Comparison of ENCODE assay signal across 1 cellular context in the genomic region with DNA sequence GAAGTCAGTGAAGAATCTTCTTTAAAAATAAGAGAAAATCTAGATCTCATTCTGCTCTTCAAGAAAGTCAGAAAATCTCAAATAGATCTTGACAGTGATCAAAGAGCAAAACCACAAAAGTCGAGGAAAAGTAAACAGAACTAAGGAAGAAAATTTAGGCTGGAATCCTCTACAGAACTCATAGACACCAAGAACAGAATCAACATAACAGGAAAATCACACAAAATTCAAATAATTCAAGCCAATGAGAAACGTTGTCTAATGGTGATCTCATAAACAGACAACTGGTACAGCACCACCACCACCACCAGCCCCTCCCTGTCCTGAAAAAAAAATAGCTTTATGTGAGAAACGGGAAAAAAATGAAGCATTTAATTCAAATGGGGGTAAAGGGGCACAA.
TF ChIP-seq lines count a peak whose summit lies in the region.

No MANE protein-coding gene starts in this region.

TF ChIP-seq in endothelial cell of umbilical vein, 7 proteins besides CTCF, POLR2A, EP300 and RAD21:
- TF ChIP-seq GATA2 (IDR thresholded peaks at IDR 0.05; ENCODE audit: insufficient read depth, insufficient read length, low read depth, low read length), result peak; percentile 5
- TF ChIP-seq, protein P1, sequence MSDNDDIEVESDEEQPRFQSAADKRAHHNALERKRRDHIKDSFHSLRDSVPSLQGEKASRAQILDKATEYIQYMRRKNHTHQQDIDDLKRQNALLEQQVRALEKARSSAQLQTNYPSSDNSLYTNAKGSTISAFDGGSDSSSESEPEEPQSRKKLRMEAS (IDR thresholded peaks at IDR 0.05; ENCODE audit: insufficient read depth, insufficient read length), result no peak
- no peak for TF ChIP-seq JUN (IDR thresholded peaks at IDR 0.05; ENCODE audit: borderline replicate concordance, insufficient read depth, insufficient read length, low read depth)
TF ChIP-seq in endothelial cell of umbilical vein: peak in this region for 1.
